Comparison of ENCODE assay signal across 1 cellular context in genomic region chrX:53093748-53094583, GRCh38.
TF ChIP-seq lines count a peak whose summit lies in the region.

Gene KANTR, plus strand, starts transcription at chrX:53094142. Its CDS starts 30,131 bp downstream, at chrX:53124273.

TF ChIP-seq in H1, 55 proteins besides CTCF, POLR2A, EP300 and RAD21 (continued from another document):
- TF ChIP-seq USF2 (IDR thresholded peaks at IDR 0.05; ENCODE audit: low read length), result peak; percentile 38; the same call in 1 of the 2 replicates
- peak; percentile 60; the same call in 1 of the 2 replicates for TF ChIP-seq TAF1 (IDR thresholded peaks at IDR 0.05; ENCODE audit: low read depth, low read length)
- TF ChIP-seq SP4 (IDR thresholded peaks at IDR 0.05; ENCODE audit: low read length), result no peak
- peak; percentile 46 for TF ChIP-seq MAX (IDR thresholded peaks at IDR 0.05)
- TF ChIP-seq CHD7 (IDR thresholded peaks at IDR 0.05; ENCODE audit: insufficient replicate concordance, low read length), result no peak
- no peak for TF ChIP-seq TCF12 (IDR thresholded peaks at IDR 0.05; ENCODE audit: low read depth, low read length)
- TF ChIP-seq SRF (IDR thresholded peaks at IDR 0.05; ENCODE audit: low read depth, low read length), result no peak
- peak; percentile 92 for TF ChIP-seq SP1 (IDR thresholded peaks at IDR 0.05; ENCODE audit: low read depth, low read length)
- peak; percentile 90 for TF ChIP-seq E2F6 (IDR thresholded peaks at IDR 0.05)
- TF ChIP-seq EZH2 (IDR thresholded peaks at IDR 0.05; ENCODE audit: low read depth, low read length, severe bottlenecking), result no peak
- no peak for TF ChIP-seq CBX5 (IDR thresholded peaks at IDR 0.05; ENCODE audit: low read depth, low read length)
- no peak for TF ChIP-seq GTF2F1 (IDR thresholded peaks at IDR 0.05; ENCODE audit: borderline replicate concordance, low read depth, low read length)
- TF ChIP-seq NANOG (IDR thresholded peaks at IDR 0.05; ENCODE audit: insufficient read depth, low read depth, low read length, poor library complexity, severe bottlenecking), result no peak
- no peak for TF ChIP-seq GABPA (IDR thresholded peaks at IDR 0.05; ENCODE audit: borderline replicate concordance, insufficient read depth, low read length)
- peak; percentile 40 for TF ChIP-seq PHF8 (conservative IDR thresholded peaks at IDR 0.05; ENCODE audit: low read depth, low read length)
- no peak for TF ChIP-seq YY1 (IDR thresholded peaks at IDR 0.05; ENCODE audit: low read depth, low read length)
- peak; percentile 11; the same call in 1 of the 2 replicates for TF ChIP-seq SP2 (IDR thresholded peaks at IDR 0.05; ENCODE audit: low read length)
- no peak for TF ChIP-seq FOSL1 (IDR thresholded peaks at IDR 0.05; ENCODE audit: insufficient read depth, low read depth, low read length)
- TF ChIP-seq RBBP5 (IDR thresholded peaks at IDR 0.05; ENCODE audit: borderline replicate concordance, low read depth, low read length), result no peak
- TF ChIP-seq TEAD4 (IDR thresholded peaks at IDR 0.05; ENCODE audit: low read depth, low read length), result no peak
- TF ChIP-seq CHD1 (IDR thresholded peaks at IDR 0.05; ENCODE audit: low read depth, low read length), result no peak
- no peak for TF ChIP-seq JUN (IDR thresholded peaks at IDR 0.05; ENCODE audit: low read depth, low read length)
- no peak for TF ChIP-seq POU5F1 (IDR thresholded peaks at IDR 0.05; ENCODE audit: low read depth, low read length)
- no peak for TF ChIP-seq JUND (IDR thresholded peaks at IDR 0.05; ENCODE audit: low read length)
- TF ChIP-seq HDAC2 (IDR thresholded peaks at IDR 0.05; ENCODE audit: borderline replicate concordance in 1 of 2, low read depth in 2 of 2, low read length in 2 of 2), result no peak
- TF ChIP-seq ATF3 (IDR thresholded peaks at IDR 0.05; ENCODE audit: insufficient read depth, low read depth, low read length), result 0 out of 2 replicates have a peak, but pooled peaks have one; percentile 7
- no peak for TF ChIP-seq BACH1 (IDR thresholded peaks at IDR 0.05; ENCODE audit: low read length)
- no peak for TF ChIP-seq BCL11A (IDR thresholded peaks at IDR 0.05; ENCODE audit: low read depth in 2 of 2, low read length in 2 of 2)
- TF ChIP-seq KDM1A (IDR thresholded peaks at IDR 0.05; ENCODE audit: borderline replicate concordance, low read length), result no peak
- no peak for TF ChIP-seq MAFK (IDR thresholded peaks at IDR 0.05; ENCODE audit: low read depth, low read length)
- no peak for TF ChIP-seq SIRT6 (IDR thresholded peaks at IDR 0.05; ENCODE audit: low read length)
- TF ChIP-seq ZNF274 (IDR thresholded peaks at IDR 0.05; ENCODE audit: borderline replicate concordance, extremely low read depth, low read length), result no peak
- TF ChIP-seq RNF2 (IDR thresholded peaks at IDR 0.05; ENCODE audit: borderline replicate concordance, low read depth, low read length, missing control alignments, poor library complexity, severe bottlenecking), result no peak
- TF ChIP-seq POLR2AphosphoS5 (IDR thresholded peaks at IDR 0.05; ENCODE audit: low read depth, low read length), result 0 out of 2 replicates have a peak, but pooled peaks have one; percentile 33
- TF ChIP-seq CHD2 (IDR thresholded peaks at IDR 0.05; ENCODE audit: low read length), result 0 out of 2 replicates have a peak, but pooled peaks have one; percentile 14
- peak; percentile 60 for TF ChIP-seq KDM4A (IDR thresholded peaks at IDR 0.05; ENCODE audit: low read depth, low read length, severe bottlenecking)
- no peak for TF ChIP-seq HDAC6 (IDR thresholded peaks at IDR 0.05; ENCODE audit: low read depth, low read length)
- no peak for TF ChIP-seq RXRA (IDR thresholded peaks at IDR 0.05; ENCODE audit: insufficient read depth, low read depth, low read length)
- TF ChIP-seq SIX5 (IDR thresholded peaks at IDR 0.05; ENCODE audit: low read depth, low read length), result no peak
- no peak for TF ChIP-seq ATF2 (IDR thresholded peaks at IDR 0.05; ENCODE audit: low read length)
- no peak for TF ChIP-seq NRF1 (IDR thresholded peaks at IDR 0.05; ENCODE audit: low read depth, low read length)
- TF ChIP-seq CEBPB (IDR thresholded peaks at IDR 0.05; ENCODE audit: low read depth, low read length), result no peak
- TF ChIP-seq CTBP2 (IDR thresholded peaks at IDR 0.05; ENCODE audit: borderline replicate concordance, insufficient read depth, insufficient read length, low read length), result no peak
- TF ChIP-seq SAP30 (IDR thresholded peaks at IDR 0.05; ENCODE audit: insufficient read depth, insufficient replicate concordance, low read length), result peak; percentile 54
- TF ChIP-seq RFX5 (IDR thresholded peaks at IDR 0.05; ENCODE audit: borderline replicate concordance, low read depth, low read length), result no peak
- no peak for TF ChIP-seq KDM5A (IDR thresholded peaks at IDR 0.05; ENCODE audit: low read length)
